Comparison of ENCODE assay signal across 13 cellular contexts in genomic region chr6:117615981-117616961, GRCh38. TPM values are rescaled to one million over a fixed set of nuclear protein-coding genes. Genes with fewer than 3 reads are reported as not detected.
A peak's percentile ranks its signal among the peaks of the same experiment; 100 is the strongest.
DNase-seq lines count a peak whose midpoint lies in the region; ATAC-seq and TF ChIP-seq lines count a peak whose summit lies in the region.
"Had no signal": no experiment of that assay in that cellular context is flagged by ENCODE, and none has a peak within 500 bp of the region (broad histone marks: within the 10 kb centered on the region; RNA-seq: fewer than 3 reads in every experiment).

No MANE protein-coding gene starts in this region.

- no peak overlapping the region for H2AK5ac ChIP-seq in mesendoderm (ENCODE audit: low read length)

- no peak overlapping the region for H2BK5ac ChIP-seq in mesendoderm (ENCODE audit: low read length)

- H3K79me2 ChIP-seq in mesendoderm (ENCODE audit: control insufficient read depth, insufficient read depth, low read length) = no peaks in the 10 kb centered on the region

- WGBS in mesendoderm (ENCODE audit: extremely low coverage, insufficient coverage, low lambda C conversion rate) = no CpG with 5 or more reads among the region's 18 CpGs

- DNase-seq in AG09309 (ENCODE audit: low read depth) (peak; percentile 87), LoVo (ENCODE audit: low spot score) (peak; percentile 39), mesendoderm (peak; percentile 91), NCI-H2081 (lab: John Stamatoyannopoulos, UW) (no peak), KBM-7 (no peak)
- DNase-seq in activated gamma-delta T cell treated with anti-CD3 and anti-CD28 coated beads, Interleukin-2, amount 50 U/mL, for 16 hours (ENCODE audit: low read depth) = peak; percentile 39
- DNase-seq: anterior cingulate cortex, NCI-H1417 treated with DMSO at 0.1 percent for 48 hours, psoas muscle, Right ventricle myocardium superior had no signal

- H4K5ac ChIP-seq in mesendoderm (ENCODE audit: low read length) = no peak overlapping the region

- H3K4me1 ChIP-seq in mesendoderm (ENCODE audit: control insufficient read depth, low read depth, low read length) = peaks cover 3% of the 10 kb centered on the region
- H3K4me1 ChIP-seq: psoas muscle had no signal

- no peak overlapping the region for H3K4me2 ChIP-seq in mesendoderm (ENCODE audit: low read length)
- H3K4me2 ChIP-seq: BLaER1 had no signal

- ATAC-seq in HG03520 (IDR thresholded peaks at IDR 0.05; ENCODE audit: unreplicated experiment) (no peak), GM18907 (IDR thresholded peaks at IDR 0.05; ENCODE audit: unreplicated experiment) (no peak)
- ATAC-seq: psoas muscle had no signal

- no peaks in the 10 kb centered on the region for H3K27me3 ChIP-seq in mesendoderm (ENCODE audit: insufficient read depth, low read length, poor library complexity)
- H3K27me3 ChIP-seq: BLaER1 had no signal

- H4K8ac ChIP-seq in mesendoderm (ENCODE audit: low read depth, low read length) = no peak overlapping the region

- no peak overlapping the region for H2BK15ac ChIP-seq in mesendoderm (replicated peaks; ENCODE audit: low read depth)

- in situ Hi-C loops in KBM-7 (cut with MboI; ENCODE audit: low pct_unique_long_range_greater_than_20kb, low sequenced_read_pairs) = no loop called here

- no peak overlapping the region for H3K4ac ChIP-seq in mesendoderm (ENCODE audit: low read depth, low read length)

- H3K27ac ChIP-seq in mesendoderm (ENCODE audit: low read depth, low read length) = no peak overlapping the region
- H3K27ac ChIP-seq: BLaER1, psoas muscle had no signal

- TF ChIP-seq CTCF in AG09309 (IDR thresholded peaks at IDR 0.05; ENCODE audit: control insufficient read depth, insufficient read depth, low read depth, low read length, missing control alignments) = no peak

- no peak overlapping the region for H3K23ac ChIP-seq in mesendoderm (ENCODE audit: low read length)

- H3K79me1 ChIP-seq in mesendoderm (ENCODE audit: low read length) = no peaks in the 10 kb centered on the region

- peak overlapping the region; percentile 35 for H3K4me3 ChIP-seq in AG09309 (ENCODE audit: control insufficient read depth, low read depth, low read length)
- no peak overlapping the region for H3K4me3 ChIP-seq in mesendoderm (ENCODE audit: low read length)
- H3K4me3 ChIP-seq: BLaER1, psoas muscle had no signal

- H3K36me3 ChIP-seq in mesendoderm (ENCODE audit: control insufficient read depth, insufficient read depth, low read length) = no peaks in the 10 kb centered on the region
- H3K36me3 ChIP-seq: BLaER1 had no signal

- peak overlapping the region; percentile 28 for H2BK120ac ChIP-seq in mesendoderm (ENCODE audit: low read depth, low read length)

- H3K56ac ChIP-seq in mesendoderm (ENCODE audit: low read length) = peak overlapping the region; percentile 19

- H3K18ac ChIP-seq in mesendoderm (ENCODE audit: low read length) = peak overlapping the region; percentile 75

- no peak overlapping the region for H3K9ac ChIP-seq in mesendoderm (ENCODE audit: low read length)
- H3K9ac ChIP-seq: BLaER1 had no signal

RNA-seq across cellular contexts. Expression of gene GOPC, which starts 14.0 kb away (rescaled TPM):
- 12.1 TPM for polyA plus RNA-seq in mesendoderm (2013, experiment 1 of 2)
- 12.3 TPM for polyA plus RNA-seq in mesendoderm (2013, experiment 2 of 2)

RNA-seq across cellular contexts. Expression of gene NUS1, which starts 59.0 kb away (rescaled TPM):
- polyA plus RNA-seq in mesendoderm (2013, experiment 1 of 2) = 53.2 TPM
- polyA plus RNA-seq in mesendoderm (2013, experiment 2 of 2) = 52.3 TPM

Comparison
In these comparisons a context has a peak if more than half of its experiments do, and no peak if none do; other contexts are left out.
1. DNase-seq: peak in AG09309 (single experiment), LoVo (single experiment), activated gamma-delta T cell treated with anti-CD3 and anti-CD28 coated beads, Interleukin-2, amount 50 U/mL, for 16 hours (single experiment) and mesendoderm (single experiment); none in NCI-H2081 (0 of 2) and KBM-7 (single experiment).